26 cellular contexts compared by ENCODE assay signal in genomic region chr1:53430779-53431178, GRCh38. TPM values are rescaled to one million over a fixed set of nuclear protein-coding genes. Genes with fewer than 3 reads are reported as not detected.
"Had no signal": no experiment of that assay in that cellular context is flagged by ENCODE, and none has a peak within 500 bp of the region (broad histone marks: within the 10 kb centered on the region; RNA-seq: fewer than 3 reads in every experiment).

No MANE protein-coding gene starts in this region.

- H3K4me3 ChIP-seq: esophagus muscularis mucosa, gastroesophageal sphincter, heart left ventricle, lung, smooth muscle cell, thoracic aorta, upper lobe of right lung had no signal

- H3K9me3 ChIP-seq: esophagus muscularis mucosa, gastroesophageal sphincter, heart left ventricle, thoracic aorta, upper lobe of right lung had no signal

- DNase-seq: activated CD4-positive, alpha-beta T cell treated with anti-CD3 and anti-CD28 coated beads, Interleukin-2, amount 50 U/mL, for 1 hour; activated CD8-positive, alpha-beta memory T cell treated with anti-CD3 and anti-CD28 coated beads, Interleukin-2, amount 50 U/mL, for 4 hours; activated T-cell treated with anti-CD3 and anti-CD28 coated beads, Interleukin-2, amount 50 U/mL, for 4 hours; cerebellar nuclear complex; effector CD4-positive, alpha-beta T cell; heart left ventricle; kidney; nucleus accumbens; stimulated activated CD4-positive, alpha-beta T cell treated with anti-CD3 and anti-CD28 coated beads, Interleukin-4, amount 100 ng/mL, for 24 hours; T1000; upper lobe of right lung had no signal

- H3K36me3 Mint-ChIP-seq: activated naive CD4-positive, alpha-beta T cell treated with anti-CD3 and anti-CD28 coated beads, Interleukin-2, amount 50 U/mL, for 24 hours; mesothelial cell of epicardium; natural killer cell treated with Interleukin-12 subunit alpha and Interleukin-12 subunit beta and Interleukin-15 and Interleukin-18, amount 100 ng/mL, for 72 hours; stimulated activated effector memory CD8-positive, alpha-beta T cell treated with anti-CD3 and anti-CD28 coated beads, Interleukin-12 subunit alpha, Interleukin-12 subunit beta, amount 100 ng/mL, for 72 hours had no signal

- H3K27me3 ChIP-seq: upper lobe of right lung had no signal

- H3K36me3 ChIP-seq: esophagus muscularis mucosa, gastroesophageal sphincter, heart left ventricle, thoracic aorta, upper lobe of right lung had no signal

- H3K4me3 Mint-ChIP-seq: activated naive CD4-positive, alpha-beta T cell treated with anti-CD3 and anti-CD28 coated beads, Interleukin-2, amount 50 U/mL, for 24 hours; activated T-cell treated with anti-CD3 and anti-CD28 coated beads, Interleukin-2, amount 50 U/mL, for 4 hours; mesothelial cell of epicardium; natural killer cell treated with Interleukin-12 subunit alpha and Interleukin-12 subunit beta and Interleukin-15 and Interleukin-18, amount 100 ng/mL, for 72 hours; stimulated activated effector memory CD8-positive, alpha-beta T cell treated with anti-CD3 and anti-CD28 coated beads, Interleukin-12 subunit alpha, Interleukin-12 subunit beta, amount 100 ng/mL, for 72 hours had no signal

- H3K27ac Mint-ChIP-seq: activated naive CD4-positive, alpha-beta T cell treated with anti-CD3 and anti-CD28 coated beads, Interleukin-2, amount 50 U/mL, for 24 hours; mesothelial cell of epicardium; stimulated activated effector memory CD8-positive, alpha-beta T cell treated with anti-CD3 and anti-CD28 coated beads, Interleukin-12 subunit alpha, Interleukin-12 subunit beta, amount 100 ng/mL, for 72 hours had no signal

- H3K9me3 Mint-ChIP-seq: activated naive CD4-positive, alpha-beta T cell treated with anti-CD3 and anti-CD28 coated beads, Interleukin-2, amount 50 U/mL, for 24 hours; activated T-cell treated with anti-CD3 and anti-CD28 coated beads, Interleukin-2, amount 50 U/mL, for 4 hours; natural killer cell treated with Interleukin-12 subunit alpha and Interleukin-12 subunit beta and Interleukin-15 and Interleukin-18, amount 100 ng/mL, for 72 hours; stimulated activated effector memory CD8-positive, alpha-beta T cell treated with anti-CD3 and anti-CD28 coated beads, Interleukin-12 subunit alpha, Interleukin-12 subunit beta, amount 100 ng/mL, for 72 hours had no signal

- H3K27ac ChIP-seq: esophagus muscularis mucosa, gastroesophageal sphincter, heart left ventricle, thoracic aorta, upper lobe of right lung had no signal

- H3K4me1 ChIP-seq: esophagus muscularis mucosa, gastroesophageal sphincter, heart left ventricle, upper lobe of right lung had no signal

- ATAC-seq: activated CD4-positive, CD25-positive, alpha-beta regulatory T cell treated with anti-CD3 and anti-CD28 coated beads, Interleukin-2, amount 50 U/mL, for 24 hours; activated T-cell treated with anti-CD3 and anti-CD28 coated beads, Interleukin-2, amount 50 U/mL, for 4 hours; gastroesophageal sphincter; heart left ventricle; left lobe of liver; natural killer cell treated with Interleukin-12 subunit alpha and Interleukin-12 subunit beta and Interleukin-15 and Interleukin-18, amount 100 ng/mL, for 72 hours; sciatic nerve; stimulated activated effector memory CD8-positive, alpha-beta T cell treated with anti-CD3 and anti-CD28 coated beads, Interleukin-12 subunit alpha, Interleukin-12 subunit beta, amount 100 ng/mL, for 72 hours; upper lobe of right lung had no signal

RNA-seq across cellular contexts. Expression of gene DMRTB1, which starts 28.4 kb away (rescaled TPM):
- total RNA-seq: activated T-cell treated with anti-CD3 and anti-CD28 coated beads, Interleukin-2, amount 50 U/mL, for 4 hours; astrocyte; bronchial epithelial cell; endothelial cell of umbilical vein; esophagus muscularis mucosa; gastroesophageal sphincter; heart left ventricle; kidney; left lobe of liver; lung; mesothelial cell of epicardium; natural killer cell treated with Interleukin-12 subunit alpha and Interleukin-12 subunit beta and Interleukin-15 and Interleukin-18, amount 100 ng/mL, for 72 hours; sciatic nerve; smooth muscle cell; thoracic aorta; upper lobe of right lung had no signal
